ENCODE assay signal across 9 cellular contexts in genomic region chr17:28912938-28913333, GRCh38.
"Had no signal": no experiment of that assay in that cellular context is flagged by ENCODE, and none has a peak within 500 bp of the region (broad histone marks: within the 10 kb centered on the region; RNA-seq: fewer than 3 reads in every experiment).

No MANE protein-coding gene starts in this region.

- H3K27me3 Mint-ChIP-seq: activated CD4-positive, alpha-beta memory T cell treated with anti-CD3 and anti-CD28 coated beads for 36 hours; activated naive CD8-positive, alpha-beta T cell had no signal

- H3K4me3 Mint-ChIP-seq: activated CD4-positive, alpha-beta memory T cell treated with anti-CD3 and anti-CD28 coated beads for 36 hours; activated naive CD8-positive, alpha-beta T cell had no signal

- H3K27ac ChIP-seq: left ventricle myocardium inferior had no signal

- DNase-seq: esophagus squamous epithelium, foreskin fibroblast, islet precursor cell, left ventricle myocardium inferior, mesendoderm, posterior cingulate gyrus, right cardiac atrium had no signal

- H3K4me3 ChIP-seq: esophagus squamous epithelium, left ventricle myocardium inferior had no signal

- H3K9me3 ChIP-seq: esophagus squamous epithelium, left ventricle myocardium inferior had no signal

- H3K27me3 ChIP-seq: esophagus squamous epithelium had no signal
